ENCODE assay signal across 16 cellular contexts in genomic region chr5:135534609-135535419, GRCh38. TPM values are rescaled to one million over a fixed set of nuclear protein-coding genes. Genes with fewer than 3 reads are reported as not detected.
DNase-seq lines count a peak whose midpoint lies in the region; ATAC-seq and TF ChIP-seq lines count a peak whose summit lies in the region.
"Had no signal": no experiment of that assay in that cellular context is flagged by ENCODE, and none has a peak within 500 bp of the region (broad histone marks: within the 10 kb centered on the region; RNA-seq: fewer than 3 reads in every experiment).

No MANE protein-coding gene starts in this region.

- H3K36me3 ChIP-seq in suprapubic skin = no peaks in the 10 kb centered on the region
- H3K36me3 ChIP-seq: SJSA1, stomach had no signal

- ATAC-seq in activated T-cell treated with anti-CD3 and anti-CD28 coated beads, Interleukin-2, amount 50 U/mL, for 72 hours (replicated peaks in 1 of 2) = peak in 1 of 2 donors; percentile 39
- ATAC-seq in HG03439 (IDR thresholded peaks at IDR 0.05; ENCODE audit: unreplicated experiment) = no peak
- no peak for ATAC-seq in GM18873 (IDR thresholded peaks at IDR 0.05; ENCODE audit: low FRiP score, unreplicated experiment)

- no peak for TF ChIP-seq EP300 in suprapubic skin (IDR thresholded peaks at IDR 0.05)

- DNase-seq in activated T-cell treated with anti-CD3 and anti-CD28 coated beads, Interleukin-2, amount 50 U/mL, for 72 hours = peak; percentile 12 to 20
- no peak for DNase-seq in activated T-cell treated with anti-CD3 and anti-CD28 coated beads, Interleukin-2, amount 50 U/mL, for 24 hours
- peak; percentile 5 for DNase-seq in astrocyte of the hippocampus (ENCODE audit: low read depth, low spot score)
- DNase-seq in left kidney (ENCODE audit: low read depth, low spot score) = peak; percentile 48
- DNase-seq in suprapubic skin (ENCODE audit: low spot score in 2 of 2) = peak in 1 of 2 donors; percentile 67
- DNase-seq in AG20443 (ENCODE audit: low spot score) = no peak
- DNase-seq: activated CD4-positive, alpha-beta T cell treated with anti-CD3 and anti-CD28 coated beads for 1 hour; AML-193; HFFc6; immature natural killer cell; nucleus accumbens; stomach had no signal

- 22% methylated on average over 33 of the region's 61 CpGs for WGBS in suprapubic skin

- H3K4me3 ChIP-seq in suprapubic skin = peak overlapping the region; percentile 32
- H3K4me3 ChIP-seq: SJSA1 had no signal

- H3K27me3 ChIP-seq in suprapubic skin = peaks cover 85% of the 10 kb centered on the region

- H3K4me1 Mint-ChIP-seq in activated T-cell treated with anti-CD3 and anti-CD28 coated beads, Interleukin-2, amount 50 U/mL, for 72 hours (ENCODE audit: low read depth) = peaks cover 7% of the 10 kb centered on the region
- H3K4me1 Mint-ChIP-seq in activated T-cell treated with anti-CD3 and anti-CD28 coated beads, Interleukin-2, amount 50 U/mL, for 24 hours (ENCODE audit: low read depth) = peaks cover 9% of the 10 kb centered on the region

- H3K27ac ChIP-seq in suprapubic skin = no peak overlapping the region
- H3K27ac ChIP-seq: SJSA1, stomach had no signal

- H3K36me3 Mint-ChIP-seq in activated T-cell treated with anti-CD3 and anti-CD28 coated beads, Interleukin-2, amount 50 U/mL, for 72 hours (ENCODE audit: insufficient read depth in 2 of 2) = no peaks in the 10 kb centered on the region
- no peaks in the 10 kb centered on the region for H3K36me3 Mint-ChIP-seq in activated T-cell treated with anti-CD3 and anti-CD28 coated beads, Interleukin-2, amount 50 U/mL, for 24 hours (ENCODE audit: low read depth)
- H3K36me3 Mint-ChIP-seq: activated naive CD4-positive, alpha-beta T cell treated with anti-CD3 and anti-CD28 coated beads, Interleukin-2, amount 50 U/mL, for 24 hours had no signal

- no peak overlapping the region for H3K27ac Mint-ChIP-seq in activated T-cell treated with anti-CD3 and anti-CD28 coated beads, Interleukin-2, amount 50 U/mL, for 72 hours
- H3K27ac Mint-ChIP-seq in activated T-cell treated with anti-CD3 and anti-CD28 coated beads, Interleukin-2, amount 50 U/mL, for 24 hours = no peak overlapping the region
- H3K27ac Mint-ChIP-seq: activated naive CD4-positive, alpha-beta T cell treated with anti-CD3 and anti-CD28 coated beads, Interleukin-2, amount 50 U/mL, for 24 hours; HFFc6; immature natural killer cell had no signal

- no peak for TF ChIP-seq POLR2A in suprapubic skin (IDR thresholded peaks at IDR 0.05)

- peaks cover 15% of the 10 kb centered on the region for H3K4me1 ChIP-seq in suprapubic skin

- no peak for TF ChIP-seq CTCF in suprapubic skin (IDR thresholded peaks at IDR 0.05)

- H3K4me3 Mint-ChIP-seq in activated T-cell treated with anti-CD3 and anti-CD28 coated beads, Interleukin-2, amount 50 U/mL, for 72 hours = peak overlapping the region; percentile 34 to 55
- H3K4me3 Mint-ChIP-seq in activated T-cell treated with anti-CD3 and anti-CD28 coated beads, Interleukin-2, amount 50 U/mL, for 24 hours = no peak overlapping the region
- H3K4me3 Mint-ChIP-seq: activated naive CD4-positive, alpha-beta T cell treated with anti-CD3 and anti-CD28 coated beads, Interleukin-2, amount 50 U/mL, for 24 hours; HFFc6 had no signal

- H3K9me3 ChIP-seq in suprapubic skin = no peaks in the 10 kb centered on the region

- peaks cover 80% of the 10 kb centered on the region for H3K27me3 Mint-ChIP-seq in activated T-cell treated with anti-CD3 and anti-CD28 coated beads, Interleukin-2, amount 50 U/mL, for 72 hours (ENCODE audit: low read depth)
- H3K27me3 Mint-ChIP-seq in activated T-cell treated with anti-CD3 and anti-CD28 coated beads, Interleukin-2, amount 50 U/mL, for 24 hours = peaks cover 93% of the 10 kb centered on the region

- H3K9me3 Mint-ChIP-seq in activated T-cell treated with anti-CD3 and anti-CD28 coated beads, Interleukin-2, amount 50 U/mL, for 72 hours = no peaks in the 10 kb centered on the region
- H3K9me3 Mint-ChIP-seq in activated T-cell treated with anti-CD3 and anti-CD28 coated beads, Interleukin-2, amount 50 U/mL, for 24 hours = no peaks in the 10 kb centered on the region
- H3K9me3 Mint-ChIP-seq: HFFc6 had no signal

RNA-seq across cellular contexts. Expression of gene NEUROG1, which starts 0.9 kb away (rescaled TPM):
- total RNA-seq in activated T-cell treated with anti-CD3 and anti-CD28 coated beads, Interleukin-2, amount 50 U/mL, for 72 hours = not detected
- not detected for total RNA-seq in suprapubic skin
- total RNA-seq: HFFc6, SJSA1, stomach had no signal

RNA-seq across cellular contexts. Expression of gene CXCL14, which starts 44.0 kb away (rescaled TPM):
- total RNA-seq in activated T-cell treated with anti-CD3 and anti-CD28 coated beads, Interleukin-2, amount 50 U/mL, for 72 hours = not detected
- 100 to 1,000 TPM; 247 to 781 (median 334) TPM for total RNA-seq in suprapubic skin

Comparison
In these comparisons a context has a peak if more than half of its experiments do, and no peak if none do; other contexts are left out.
1. DNase-seq: peak in activated T-cell treated with anti-CD3 and anti-CD28 coated beads, Interleukin-2, amount 50 U/mL, for 72 hours (2 of 2), astrocyte of the hippocampus (single experiment) and left kidney (single experiment); none in activated T-cell treated with anti-CD3 and anti-CD28 coated beads, Interleukin-2, amount 50 U/mL, for 24 hours (single experiment) and AG20443 (single experiment).
2. RNA of gene CXCL14, which starts 44.0 kb away (total RNA-seq): 247 to 781 TPM in suprapubic skin; not detected in activated T-cell treated with anti-CD3 and anti-CD28 coated beads, Interleukin-2, amount 50 U/mL, for 72 hours; every median in the first group is over 100 times any median in the second.